21 cellular contexts compared by ENCODE assay signal in genomic region chr7:116579835-116580234, GRCh38. TPM values are rescaled to one million over a fixed set of nuclear protein-coding genes. Genes with fewer than 3 reads are reported as not detected.
DNase-seq lines count a peak whose midpoint lies in the region; ATAC-seq, FAIRE-seq and TF ChIP-seq lines count a peak whose summit lies in the region.
"Had no signal": no experiment of that assay in that cellular context is flagged by ENCODE, and none has a peak within 500 bp of the region (broad histone marks: within the 10 kb centered on the region; RNA-seq: fewer than 3 reads in every experiment).

No MANE protein-coding gene starts in this region.

- no peak for TF ChIP-seq EP300 in A549 (IDR thresholded peaks at IDR 0.05)

- no peak overlapping the region for H3K4me3 ChIP-seq in A549
- H3K4me3 ChIP-seq in endodermal cell (ENCODE audit: low read length) = no peak overlapping the region

- H3K9me3 Mint-ChIP-seq in HFFc6 = peaks cover 4% of the 10 kb centered on the region; the same call in 1 of the 2 replicates
- peaks cover 3% of the 10 kb centered on the region for H3K9me3 Mint-ChIP-seq in chondrocyte (ENCODE audit: low read depth)
- H3K9me3 Mint-ChIP-seq in activated CD8-positive, alpha-beta T cell treated with anti-CD3 and anti-CD28 coated beads for 36 hours = no peaks in the 10 kb centered on the region
- H3K9me3 Mint-ChIP-seq in endodermal cell = peaks cover 5% of the 10 kb centered on the region
- H3K9me3 Mint-ChIP-seq: CD4-positive, CD25-positive, alpha-beta regulatory T cell; CD8-positive, alpha-beta memory T cell had no signal

- H3K27ac Mint-ChIP-seq in HFFc6 (peak overlapping the region; percentile 8; the same call in 1 of the 2 replicates), chondrocyte (ENCODE audit: unreplicated experiment) (peak overlapping the region; percentile 42), endodermal cell (no peak overlapping the region)
- H3K27ac Mint-ChIP-seq in activated CD8-positive, alpha-beta T cell treated with anti-CD3 and anti-CD28 coated beads for 36 hours = no peak overlapping the region
- H3K27ac Mint-ChIP-seq: CD4-positive, CD25-positive, alpha-beta regulatory T cell; CD8-positive, alpha-beta memory T cell had no signal

- H3K4me3 Mint-ChIP-seq in HFFc6 (no peak overlapping the region), chondrocyte (ENCODE audit: unreplicated experiment) (no peak overlapping the region), endodermal cell (no peak overlapping the region)
- H3K4me3 Mint-ChIP-seq in activated CD8-positive, alpha-beta T cell treated with anti-CD3 and anti-CD28 coated beads for 36 hours = no peak overlapping the region
- H3K4me3 Mint-ChIP-seq: CD4-positive, CD25-positive, alpha-beta regulatory T cell; CD8-positive, alpha-beta memory T cell; H9 had no signal

- DNase-seq in A549 (ENCODE audit: low read depth in 1 of 2, low spot score in 1 of 2) = no peak
- DNase-seq in HFFc6 = no peak
- DNase-seq in RPMI7951 (ENCODE audit: low read depth) = peak; percentile 53
- no peak for DNase-seq in chondrocyte (ENCODE audit: low spot score)
- DNase-seq in activated CD8-positive, alpha-beta T cell treated with anti-CD3 and anti-CD28 coated beads for 36 hours = no peak
- DNase-seq in nucleus accumbens (lab: John Stamatoyannopoulos, UW) = no peak
- no peak for DNase-seq in endodermal cell
- no peak for DNase-seq in SK-N-DZ (ENCODE audit: low spot score)
- DNase-seq: ACHN; BE2C; C1 segment of cervical spinal cord; CD4-positive, CD25-positive, alpha-beta regulatory T cell; CD8-positive, alpha-beta memory T cell; COR-L47; H9 had no signal

- no peaks in the 10 kb centered on the region for H3K27me3 ChIP-seq in endodermal cell (ENCODE audit: control insufficient read depth, insufficient read depth, low read length, poor library complexity, severe bottlenecking)
- H3K27me3 ChIP-seq: BE2C had no signal

- H3K9ac ChIP-seq in endodermal cell (ENCODE audit: extremely low read depth, low read length, poor library complexity, severe bottlenecking) = no peak overlapping the region

- CTCF ChIA-PET in A549 (lab: Yijun Ruan, JAX) = interaction anchor here (1.4 to 2.3 kb wide), 3 partner anchors 9 to 407 kb away, joined by 3 to 8 read pairs (median 5); no protein-coding TSS in a partner anchor
- CTCF ChIA-PET in activated CD8-positive, alpha-beta T cell treated with anti-CD3 and anti-CD28 coated beads for 36 hours (lab: Charles Lee) = interaction anchor here (1.2 kb wide), 1 partner anchor 9 kb away, joined by 3 read pairs; no protein-coding TSS in a partner anchor

- TF ChIP-seq POLR2A in A549 (IDR thresholded peaks at IDR 0.05; ENCODE audit: low read length) = no peak

- no peak for FAIRE-seq in A549 (lab: Jason Lieb, UNC)
- FAIRE-seq: D721Med, G401.6, GM12891, GM19239, H1, HepG2 had no signal

- TF ChIP-seq RAD21 in A549 (conservative IDR thresholded peaks at IDR 0.05 in 1 of 2, IDR thresholded peaks at IDR 0.05 in 1 of 2) = no peak

- no peak overlapping the region for H3K4me2 ChIP-seq in A549

- H3K9me3 ChIP-seq in A549 = no peaks in the 10 kb centered on the region
- H3K9me3 ChIP-seq in endodermal cell (ENCODE audit: control insufficient read depth, low read length) = peaks cover 8% of the 10 kb centered on the region
- H3K9me3 ChIP-seq: BE2C had no signal

- H3K36me3 Mint-ChIP-seq in HFFc6 (ENCODE audit: low read depth) (peaks cover 16% of the 10 kb centered on the region), chondrocyte (ENCODE audit: low read depth) (no peaks in the 10 kb centered on the region), endodermal cell (ENCODE audit: low read depth) (no peaks in the 10 kb centered on the region)
- no peaks in the 10 kb centered on the region for H3K36me3 Mint-ChIP-seq in activated CD8-positive, alpha-beta T cell treated with anti-CD3 and anti-CD28 coated beads for 36 hours (ENCODE audit: low read depth)
- H3K36me3 Mint-ChIP-seq: CD4-positive, CD25-positive, alpha-beta regulatory T cell; CD8-positive, alpha-beta memory T cell had no signal

- no peak for ATAC-seq in A549
- ATAC-seq in activated CD8-positive, alpha-beta T cell treated with anti-CD3 and anti-CD28 coated beads for 36 hours = no peak
- ATAC-seq: HepG2 had no signal

- WGBS in A549 (ENCODE audit: missing lambda C conversion rate) = 95% methylated on average over 2 of the region's 2 CpGs
- 93 to 100% methylated on average over 1 to 2 of the region's 2 CpGs for WGBS in endodermal cell (ENCODE audit: insufficient coverage in 1 of 2, insufficient read length in 1 of 2), 2 experiments

- H3K27ac ChIP-seq in A549 (peak overlapping the region; percentile 17 to 79; a peak in 4 of 6 replicates), endodermal cell (ENCODE audit: low read depth, low read length) (no peak overlapping the region)

- no peaks in the 10 kb centered on the region for H3K36me3 ChIP-seq in endodermal cell (ENCODE audit: control insufficient read depth, insufficient read depth, low read length)
- H3K36me3 ChIP-seq: BE2C had no signal

- no peak for TF ChIP-seq CTCF in A549 (IDR thresholded peaks at IDR 0.05)
- TF ChIP-seq CTCF in HFFc6 (IDR thresholded peaks at IDR 0.05) = no peak
- no peak for TF ChIP-seq CTCF in chondrocyte (IDR thresholded peaks at IDR 0.05)
- no peak for TF ChIP-seq CTCF in activated CD8-positive, alpha-beta T cell treated with anti-CD3 and anti-CD28 coated beads for 36 hours (IDR thresholded peaks at IDR 0.05)
- TF ChIP-seq CTCF in endodermal cell (conservative IDR thresholded peaks at IDR 0.05) = no peak

- intact Hi-C loops in activated CD8-positive, alpha-beta T cell treated with anti-CD3 and anti-CD28 coated beads for 36 hours (cut with micrococcal nuclease) = loop anchor here (10.0 kb wide), 1 partner anchor 115 kb away; no protein-coding TSS in a partner anchor

- POLR2A ChIA-PET in A549 (lab: Yijun Ruan, JAX) = no interaction called here
- POLR2A ChIA-PET in activated CD8-positive, alpha-beta T cell treated with anti-CD3 and anti-CD28 coated beads for 36 hours (lab: Charles Lee) = no interaction called here

- peaks cover 99% of the 10 kb centered on the region for H3K4me1 Mint-ChIP-seq in HFFc6 (ENCODE audit: low read depth)
- peaks cover 83% of the 10 kb centered on the region for H3K4me1 Mint-ChIP-seq in chondrocyte (ENCODE audit: low read depth)
- H3K4me1 Mint-ChIP-seq in activated CD8-positive, alpha-beta T cell treated with anti-CD3 and anti-CD28 coated beads for 36 hours (ENCODE audit: low read depth) = peaks cover 35% of the 10 kb centered on the region
- peaks cover 6% of the 10 kb centered on the region for H3K4me1 Mint-ChIP-seq in endodermal cell

- H3K4me1 ChIP-seq in A549 (peaks cover 48% of the 10 kb centered on the region), endodermal cell (ENCODE audit: control insufficient read depth, insufficient read depth, low read length) (peaks cover 8% of the 10 kb centered on the region)
- H3K4me1 ChIP-seq: BE2C had no signal

- H3K27me3 Mint-ChIP-seq in HFFc6 (ENCODE audit: insufficient read depth) = no peaks in the 10 kb centered on the region; the same call in none of the 2 replicates
- H3K27me3 Mint-ChIP-seq in chondrocyte (ENCODE audit: low read depth) = no peaks in the 10 kb centered on the region
- peaks cover 3% of the 10 kb centered on the region for H3K27me3 Mint-ChIP-seq in activated CD8-positive, alpha-beta T cell treated with anti-CD3 and anti-CD28 coated beads for 36 hours
- H3K27me3 Mint-ChIP-seq in endodermal cell (ENCODE audit: insufficient read depth) = no peaks in the 10 kb centered on the region

TF ChIP-seq in A549, 52 proteins besides CTCF, POLR2A, EP300 and RAD21 (continues in another document):
- TF ChIP-seq E2F6 (IDR thresholded peaks at IDR 0.05; ENCODE audit: borderline replicate concordance, low read depth) = no peak
- no peak for TF ChIP-seq RFX5 (IDR thresholded peaks at IDR 0.05)
- no peak for TF ChIP-seq HOXB13 (CRISPR knock-in tag; IDR thresholded peaks at IDR 0.05; ENCODE audit: low read depth)
- no peak for TF ChIP-seq FOSL2 (IDR thresholded peaks at IDR 0.05)
- TF ChIP-seq FOSL2 (CRISPR knock-in tag; IDR thresholded peaks at IDR 0.05) = no peak
- TF ChIP-seq BCL3 (IDR thresholded peaks at IDR 0.05) = no peak
- TF ChIP-seq SMC3 (IDR thresholded peaks at IDR 0.05) = no peak

RNA-seq across cellular contexts. Expression of gene CAV1, which starts 55.0 kb away (rescaled TPM):
- polyA plus RNA-seq in A549 (2011; rRNA removed) = 365 and 529 TPM in 2 replicates
- 589 and 611 TPM in 2 replicates for polyA plus RNA-seq in A549 (2012; cell fraction: cytosol; rRNA removed)
- 290 and 502 TPM in 2 replicates for polyA plus RNA-seq in A549 (2012; cell fraction: nucleus; rRNA removed)
- polyA plus RNA-seq in A549 (2017; fragmentation: RNase III; extraction: RNeasy Plus Mini Kit Qiagen cat#74134 plus additional on column Dnase treatment) = 493 to 547 TPM (median 530 TPM) in 3 replicates
- 537 and 542 TPM in 2 replicates for polyA minus RNA-seq in A549 (2011; rRNA and poly(A)+ RNA removed)
- total RNA-seq in HFFc6 (2021; fragmentation: NEBNext Ultra II Directional; extraction: Animal tissue kit (Norgen Biotek cat#: 25700)) = 1,000 to 10,000 TPM in 5 of 6 experiments, 100 to 1,000 TPM in 1; 938 to 1,171 (median 1,076) TPM
- 250 and 313 TPM in 2 replicates for total RNA-seq in RPMI7951 (2014; rRNA removed; shearing (Covaris generic))
- 230 to 297 TPM (median 296 TPM) in 3 replicates for total RNA-seq in chondrocyte
- under 1 TPM; 0.18 to 0.74 TPM for total RNA-seq in activated CD8-positive, alpha-beta T cell treated with anti-CD3 and anti-CD28 coated beads for 36 hours
- total RNA-seq in endodermal cell = 1 to 10 TPM; 4.9 to 8.8 TPM
- polyA plus RNA-seq in endodermal cell (2013, experiment 1 of 2) = 7.3 TPM
- 9.3 TPM for polyA plus RNA-seq in endodermal cell (2013, experiment 2 of 2)
- not detected in 2 replicates for polyA plus RNA-seq in SK-N-DZ (2014; cell fraction: cytosol; rRNA removed)
- polyA plus RNA-seq in SK-N-DZ (2014; cell fraction: nucleus; rRNA removed) = not detected in 2 replicates
- total RNA-seq: CD4-positive, CD25-positive, alpha-beta regulatory T cell; HepG2 had no signal
- polyA plus RNA-seq: CD8-positive, alpha-beta memory T cell had no signal

Comparison
In these comparisons a context has a peak if more than half of its experiments do, and no peak if none do; other contexts are left out.
1. H3K27ac Mint-ChIP-seq: peak in HFFc6 (single experiment) and chondrocyte (single experiment); none in activated CD8-positive, alpha-beta T cell treated with anti-CD3 and anti-CD28 coated beads for 36 hours (single experiment) and endodermal cell (single experiment).
2. RNA of gene CAV1, which starts 55.0 kb away (total RNA-seq): 938 to 1,171 TPM in HFFc6, 250 to 313 TPM in RPMI7951 and 230 to 297 TPM in chondrocyte; 4.9 to 8.8 TPM in endodermal cell and 0.18 to 0.74 TPM in activated CD8-positive, alpha-beta T cell treated with anti-CD3 and anti-CD28 coated beads for 36 hours; every median in the first group is over 10 times any median in the second.